19 cellular contexts compared by ENCODE assay signal in genomic region chr1:40187399-40187798, GRCh38. TPM values are rescaled to one million over a fixed set of nuclear protein-coding genes. Genes with fewer than 3 reads are reported as not detected.
DNase-seq lines count a peak whose midpoint lies in the region; ATAC-seq and TF ChIP-seq lines count a peak whose summit lies in the region.
"Had no signal": no experiment of that assay in that cellular context is flagged by ENCODE, and none has a peak within 500 bp of the region (broad histone marks: within the 10 kb centered on the region; RNA-seq: fewer than 3 reads in every experiment).

No MANE protein-coding gene starts in this region.

- H3K9me3 ChIP-seq in left ventricle myocardium inferior (replicated peaks) (no peaks in the 10 kb centered on the region), OCI-LY7 (ENCODE audit: low read length) (no peaks in the 10 kb centered on the region), skeletal muscle tissue (ENCODE audit: control insufficient read depth in 3 of 3, low read length in 3 of 3) (no peaks in the 10 kb centered on the region), lower lobe of right lung (no peaks in the 10 kb centered on the region), esophagus muscularis mucosa (no peaks in the 10 kb centered on the region)
- H3K9me3 ChIP-seq: tibial nerve had no signal

- peaks cover 80% of the 10 kb centered on the region for H3K79me2 ChIP-seq in OCI-LY7 (ENCODE audit: insufficient read depth, low read depth, low read length)

- H3K36me3 ChIP-seq in left ventricle myocardium inferior, result peaks cover 33% of the 10 kb centered on the region
- peaks cover 39% of the 10 kb centered on the region for H3K36me3 ChIP-seq in OCI-LY7 (ENCODE audit: insufficient read depth, low read length)
- peaks cover 0 to 16% (median 15%) of the 10 kb centered on the region in 3 donors for H3K36me3 ChIP-seq in skeletal muscle tissue (ENCODE audit: control insufficient read depth in 3 of 3, insufficient read depth in 3 of 3, low read length in 3 of 3)
- H3K36me3 ChIP-seq in lower lobe of right lung, result peaks cover 35% of the 10 kb centered on the region
- H3K36me3 ChIP-seq in esophagus muscularis mucosa, result peaks cover 5 to 31% (median 23%) of the 10 kb centered on the region in 4 donors

- ATAC-seq in Right ventricle myocardium superior (ENCODE audit: poor library complexity), result no peak
- no peak for ATAC-seq in lower lobe of right lung
- ATAC-seq: Panc1 had no signal

- intact Hi-C loops in left ventricle myocardium inferior (cut with micrococcal nuclease) (no loop called here), Right ventricle myocardium superior (cut with DNase I) (no loop called here), OCI-LY7 (cut with micrococcal nuclease; ENCODE audit: unreplicated experiment) (no loop called here), lower lobe of right lung (cut with DNase I) (no loop called here), esophagus muscularis mucosa (cut with DNase I) (no loop called here)

- DNase-seq in left ventricle myocardium inferior, result no peak
- no peak for DNase-seq in Right ventricle myocardium superior
- no peak for DNase-seq in OCI-LY7 (ENCODE audit: low spot score)
- DNase-seq in choroid plexus epithelial cell (ENCODE audit: low read depth), result peak; percentile 16
- DNase-seq in lower lobe of right lung, result no peak
- DNase-seq in esophagus muscularis mucosa (ENCODE audit: extremely low spot score), result no peak
- DNase-seq in activated CD8-positive, alpha-beta memory T cell treated with anti-CD3 and anti-CD28 coated beads for 24 hours, result no peak
- DNase-seq: foreskin keratinocyte; GF-D8; hippocampal formation; NCI-H1930; NCI-H226; posterior cingulate gyrus; stimulated activated CD4-positive, alpha-beta T cell treated with anti-CD3 and anti-CD28 coated beads, Interleukin-2, amount 100 ng/mL, for 48 hours; T-helper 9 cell had no signal

- POLR2A ChIA-PET in OCI-LY7 (lab: Charles Lee), result interaction anchor here (0.6 to 1.1 kb wide), 5 partner anchors 11 to 336 kb away, joined by 3 to 4 read pairs (median 3); no protein-coding TSS in a partner anchor

- CTCF ChIA-PET in OCI-LY7 (lab: Charles Lee; ENCODE audit: unreplicated experiment), result no interaction called here

- TF ChIP-seq CTCF in left ventricle myocardium inferior (IDR thresholded peaks at IDR 0.05; ENCODE audit: borderline replicate concordance), result no peak
- no peak for TF ChIP-seq CTCF in OCI-LY7 (conservative IDR thresholded peaks at IDR 0.05; ENCODE audit: low read length)
- no peak for TF ChIP-seq CTCF in choroid plexus epithelial cell (conservative IDR thresholded peaks at IDR 0.05; ENCODE audit: low read depth, low read length)
- TF ChIP-seq CTCF in lower lobe of right lung (IDR thresholded peaks at IDR 0.05), result no peak
- no peak for TF ChIP-seq CTCF in esophagus muscularis mucosa (IDR thresholded peaks at IDR 0.05)

- no peak overlapping the region for H2AFZ ChIP-seq in OCI-LY7 (ENCODE audit: low read length)

- H3K9me2 ChIP-seq in OCI-LY7 (ENCODE audit: insufficient read depth, low read length), result no peaks in the 10 kb centered on the region

- no peak for TF ChIP-seq POLR2A in esophagus muscularis mucosa (IDR thresholded peaks at IDR 0.05; ENCODE audit: low read depth)

- no peak for TF ChIP-seq EP300 in esophagus muscularis mucosa (IDR thresholded peaks at IDR 0.05)

- no peaks in the 10 kb centered on the region for H3K27me3 ChIP-seq in left ventricle myocardium inferior (ENCODE audit: low read depth)
- H3K27me3 ChIP-seq in skeletal muscle tissue (ENCODE audit: control insufficient read depth in 3 of 3, insufficient read depth in 3 of 3, low read length in 3 of 3), result no peaks in the 10 kb centered on the region
- no peaks in the 10 kb centered on the region for H3K27me3 ChIP-seq in lower lobe of right lung (ENCODE audit: low read depth)
- H3K27me3 ChIP-seq in esophagus muscularis mucosa, result no peaks in the 10 kb centered on the region
- H3K27me3 ChIP-seq: foreskin keratinocyte, tibial nerve had no signal

- H3K9ac ChIP-seq in skeletal muscle tissue (ENCODE audit: low read depth in 1 of 3, low read length in 3 of 3), result no peak overlapping the region

- peaks cover 15% of the 10 kb centered on the region for H4K20me1 ChIP-seq in OCI-LY7 (ENCODE audit: insufficient read depth, low read length)

- BruUV-seq in OCI-LY7 (replicated peaks; lab: Mats Ljungman, UMichigan), result no TSS peak

- H3K4me3 ChIP-seq in left ventricle myocardium inferior (peak overlapping the region; percentile 3), OCI-LY7 (ENCODE audit: low read depth, low read length, poor library complexity, severe bottlenecking) (no peak overlapping the region), choroid plexus epithelial cell (ENCODE audit: low read depth, low read length) (no peak overlapping the region), skeletal muscle tissue (ENCODE audit: low read length in 3 of 3) (no peak overlapping the region), lower lobe of right lung (no peak overlapping the region), esophagus muscularis mucosa (no peak overlapping the region)
- H3K4me3 ChIP-seq: skin epidermis, tibial nerve had no signal

- 50% methylated on average over 1 of the region's 1 CpG for WGBS in esophagus muscularis mucosa

- H3K4me2 ChIP-seq in OCI-LY7 (ENCODE audit: low read length), result peak overlapping the region; percentile 18

- H3K4me1 ChIP-seq in left ventricle myocardium inferior (peaks cover 66% of the 10 kb centered on the region), OCI-LY7 (ENCODE audit: insufficient read depth, low read length, poor library complexity, severe bottlenecking) (peaks cover 35% of the 10 kb centered on the region), skeletal muscle tissue (ENCODE audit: control insufficient read depth in 3 of 3, insufficient read depth in 3 of 3, low read length in 3 of 3) (peaks cover 11 to 19% (median 12%) of the 10 kb centered on the region in 3 donors), lower lobe of right lung (peaks cover 24% of the 10 kb centered on the region), esophagus muscularis mucosa (peaks cover 33 to 55% (median 43%) of the 10 kb centered on the region in 4 donors)

- H3K27ac ChIP-seq in left ventricle myocardium inferior (replicated peaks) (peak overlapping the region; percentile 31), OCI-LY7 (ENCODE audit: low read depth, low read length, poor library complexity, severe bottlenecking) (peak overlapping the region; percentile 17), skeletal muscle tissue (ENCODE audit: low read depth, low read length) (peak overlapping the region; percentile 5), lower lobe of right lung (no peak overlapping the region), esophagus muscularis mucosa (replicated peaks in 1 of 4) (no peak overlapping the region)
- H3K27ac ChIP-seq: skin epidermis, tibial nerve had no signal

RNA-seq across cellular contexts. Expression of gene RLF, which starts 26.2 kb away (rescaled TPM):
- total RNA-seq in left ventricle myocardium inferior (13.2 TPM), Right ventricle myocardium superior (11.7 TPM), OCI-LY7 (2022) (18.6 and 22.5 TPM in 2 replicates), skeletal muscle tissue (29.2 TPM), lower lobe of right lung (13.4 TPM), esophagus muscularis mucosa (10 to 100 TPM; 15.1 to 23.7 (median 21.2) TPM)
- total RNA-seq in OCI-LY7 (2014; rRNA removed; shearing (Covaris generic)), result 14.8 and 16.9 TPM in 2 replicates

Comparison
In these comparisons a context has a peak if more than half of its experiments do, and no peak if none do; other contexts are left out.
1. H3K27ac ChIP-seq: peak in left ventricle myocardium inferior (single experiment), OCI-LY7 (single experiment) and skeletal muscle tissue (single experiment); none in lower lobe of right lung (single experiment) and esophagus muscularis mucosa (0 of 4).